ENCODE assay signal across 8 cellular contexts in genomic region chr5:40796487-40796889, GRCh38. TPM values are rescaled to one million over a fixed set of nuclear protein-coding genes. Genes with fewer than 3 reads are reported as not detected.
DNase-seq lines count a peak whose midpoint lies in the region; ATAC-seq and TF ChIP-seq lines count a peak whose summit lies in the region.

No MANE protein-coding gene starts in this region.

- no peak for TF ChIP-seq RAD21 in SK-N-SH (IDR thresholded peaks at IDR 0.05; ENCODE audit: low read length)

- TF ChIP-seq CTCF in SK-N-SH (IDR thresholded peaks at IDR 0.05): no peak
- no peak for TF ChIP-seq CTCF in WTC11 (IDR thresholded peaks at IDR 0.05)
- TF ChIP-seq CTCF in WERI-Rb-1 (IDR thresholded peaks at IDR 0.05; ENCODE audit: low read depth, low read length): no peak

- 71% methylated on average over 3 of the region's 3 CpGs for WGBS in SK-N-SH (ENCODE audit: low lambda C conversion rate)

- H3K9me3 Mint-ChIP-seq in WTC11: no peaks in the 10 kb centered on the region

- peaks cover 68% of the 10 kb centered on the region for H3K79me2 ChIP-seq in SK-N-SH (ENCODE audit: insufficient read depth)

- H3K4me3 ChIP-seq in SK-N-SH (ENCODE audit: low read depth in 2 of 2, low read length in 1 of 2) (peak overlapping the region; percentile 73 to 89; a peak in 3 of 4 replicates), iPS-11a (ENCODE audit: low read depth, low read length) (peak overlapping the region; percentile 74), subcutaneous abdominal adipose tissue (ENCODE audit: low read depth in 1 of 5, low read length in 5 of 5) (peak overlapping the region; percentile 81 to 92 (median 87)), WERI-Rb-1 (ENCODE audit: low read depth, low read length) (no peak overlapping the region; the same call in 1 of the 2 replicates)

- CTCF ChIA-PET in SK-N-SH (lab: Yijun Ruan, JAX) (interaction anchor here (1.7 to 1.8 kb wide), 2 partner anchors 10 to 23 kb away, joined by 5 to 6 read pairs; no protein-coding TSS in a partner anchor), WTC11 (lab: Charles Lee) (no interaction called here)

- no peaks in the 10 kb centered on the region for H3K9me3 ChIP-seq in SK-N-SH
- H3K9me3 ChIP-seq in subcutaneous abdominal adipose tissue (ENCODE audit: control insufficient read depth in 5 of 5, low read length in 5 of 5): no peaks in the 10 kb centered on the region
- H3K9me3 ChIP-seq in WERI-Rb-1 (ENCODE audit: severe bottlenecking): no peaks in the 10 kb centered on the region

- no peak overlapping the region for H3K27ac Mint-ChIP-seq in WTC11

- peaks cover 46% of the 10 kb centered on the region for H3K4me1 Mint-ChIP-seq in WTC11

- no peak for ATAC-seq in SK-N-SH treated with all-trans-retinoic acid at 6 μM for 48 hours
- ATAC-seq in WTC11: no peak

- peaks cover 4 to 17% of the 10 kb centered on the region in 2 experiments; a peak in 3 of 4 replicates for H3K4me1 ChIP-seq in SK-N-SH (ENCODE audit: control insufficient read depth in 1 of 2, insufficient read depth in 2 of 2, low read depth in 1 of 2, low read length in 1 of 2)
- peaks cover 0 to 33% (median 31%) of the 10 kb centered on the region in 5 donors for H3K4me1 ChIP-seq in subcutaneous abdominal adipose tissue (ENCODE audit: control insufficient read depth in 5 of 5, insufficient read depth in 5 of 5, low read length in 5 of 5)

- peaks cover 7% of the 10 kb centered on the region for H3K36me3 Mint-ChIP-seq in WTC11

- H3K9ac ChIP-seq in SK-N-SH (peak overlapping the region; percentile 93; the same call in 1 of the 2 replicates), subcutaneous abdominal adipose tissue (ENCODE audit: low read length in 5 of 5) (peak overlapping the region in 3 of 5 donors; percentile 73 to 82 (median 75))

- H3K36me3 ChIP-seq in SK-N-SH (replicated peaks in 1 of 2; ENCODE audit: control insufficient read depth in 1 of 2, insufficient read depth in 2 of 2, low read length in 1 of 2) (peaks cover 3 to 5% of the 10 kb centered on the region in 2 experiments), subcutaneous abdominal adipose tissue (ENCODE audit: control insufficient read depth in 5 of 5, insufficient read depth in 5 of 5, low read length in 5 of 5) (no peaks in the 10 kb centered on the region), WERI-Rb-1 (peaks cover 20% of the 10 kb centered on the region)

- DNase-seq in SK-N-SH: no peak
- DNase-seq in WTC11 (ENCODE audit: low spot score): no peak
- no peak for DNase-seq in WERI-Rb-1
- DNase-seq in NCI-H2081 (lab: John Stamatoyannopoulos, UW): no peak
- DNase-seq in activated CD4-positive, alpha-beta T cell treated with anti-CD3 and anti-CD28 coated beads for 1 hour: no peak

- H3F3A ChIP-seq in SK-N-SH (replicated peaks; ENCODE audit: insufficient read depth): peaks cover 22% of the 10 kb centered on the region

- H3K4me2 ChIP-seq in SK-N-SH: peak overlapping the region; percentile 79

- H3K27me3 Mint-ChIP-seq in WTC11 (ENCODE audit: low read depth): no peaks in the 10 kb centered on the region; the same call in 1 of the 2 replicates

- H2AFZ ChIP-seq in SK-N-SH (ENCODE audit: low read depth): no peak overlapping the region

- no peak for TF ChIP-seq EP300 in SK-N-SH (IDR thresholded peaks at IDR 0.05; ENCODE audit: borderline replicate concordance in 1 of 2, low read depth in 1 of 2, low read length in 1 of 2)

- peaks cover 55% of the 10 kb centered on the region for H4K20me1 ChIP-seq in SK-N-SH (ENCODE audit: insufficient read depth)

- POLR2A ChIA-PET in SK-N-SH (lab: Yijun Ruan, JAX) (no interaction called here), WTC11 (lab: Charles Lee) (no interaction called here)

- no peaks in the 10 kb centered on the region for H3K9me2 ChIP-seq in SK-N-SH

- H3K27ac ChIP-seq in SK-N-SH (ENCODE audit: low read depth in 2 of 2, low read length in 1 of 2) (no peak overlapping the region), subcutaneous abdominal adipose tissue (ENCODE audit: low read depth, low read length) (peak overlapping the region; percentile 47), WERI-Rb-1 (no peak overlapping the region)

- peak overlapping the region; percentile 86 for H3K4me3 Mint-ChIP-seq in WTC11

- H3K27me3 ChIP-seq in SK-N-SH (ENCODE audit: insufficient read depth): no peaks in the 10 kb centered on the region
- no peaks in the 10 kb centered on the region for H3K27me3 ChIP-seq in subcutaneous abdominal adipose tissue (ENCODE audit: control insufficient read depth in 5 of 5, insufficient read depth in 4 of 5, low read length in 5 of 5)
- no peaks in the 10 kb centered on the region for H3K27me3 ChIP-seq in WERI-Rb-1 (ENCODE audit: insufficient read depth, low read depth, severe bottlenecking)

TF ChIP-seq in SK-N-SH, 30 proteins besides CTCF, POLR2A, EP300 and RAD21 (continues in another document):
- no peak for TF ChIP-seq USF1 (IDR thresholded peaks at IDR 0.05; ENCODE audit: borderline replicate concordance, low read depth)
- no peak for TF ChIP-seq MAX (IDR thresholded peaks at IDR 0.05; ENCODE audit: low read depth)
- TF ChIP-seq RCOR1 (IDR thresholded peaks at IDR 0.05; ENCODE audit: low read length): no peak

TF ChIP-seq in SK-N-SH treated with all-trans-retinoic acid at 6 μM for 48 hours, 23 proteins besides CTCF, POLR2A, EP300 and RAD21 (continues in another document):
- TF ChIP-seq CSRNP3 (CRISPR knock-in tag; IDR thresholded peaks at IDR 0.05) (no peak), ZFP3 (CRISPR knock-in tag; IDR thresholded peaks at IDR 0.05) (no peak), ZFP30 (CRISPR knock-in tag; IDR thresholded peaks at IDR 0.05) (no peak), CSDC2 (CRISPR knock-in tag; IDR thresholded peaks at IDR 0.05) (no peak), ZNF8 (CRISPR knock-in tag; IDR thresholded peaks at IDR 0.05) (no peak), TCF4 (CRISPR knock-in tag; IDR thresholded peaks at IDR 0.05; ENCODE audit: borderline replicate concordance) (no peak), ESRRG (CRISPR knock-in tag; IDR thresholded peaks at IDR 0.05) (no peak)

TF ChIP-seq in WTC11, 78 proteins besides CTCF, POLR2A, EP300 and RAD21:
- TF ChIP-seq JAZF1 (CRISPR knock-in tag; IDR thresholded peaks at IDR 0.05): no peak
- no peak for TF ChIP-seq HMGXB4 (CRISPR knock-in tag; IDR thresholded peaks at IDR 0.05)
- no peak for TF ChIP-seq TCF7 (CRISPR knock-in tag; IDR thresholded peaks at IDR 0.05; ENCODE audit: low read depth)
- TF ChIP-seq NFATC4 (CRISPR knock-in tag; IDR thresholded peaks at IDR 0.05): no peak
- TF ChIP-seq SP1 (CRISPR knock-in tag; conservative IDR thresholded peaks at IDR 0.05): no peak
- no peak for TF ChIP-seq ZNF232 (CRISPR knock-in tag; IDR thresholded peaks at IDR 0.05)
- TF ChIP-seq ZNF263 (CRISPR knock-in tag; IDR thresholded peaks at IDR 0.05; ENCODE audit: low read depth): no peak

RNA-seq across cellular contexts. Expression of gene PRKAA1, which starts 1.7 kb away (rescaled TPM):
- polyA plus RNA-seq in SK-N-SH (2012; rRNA removed): 23.2 and 34.4 TPM in 2 replicates
- polyA plus RNA-seq in SK-N-SH (2012; cell fraction: cytosol; rRNA removed): 24.4 and 27.7 TPM in 2 replicates
- 63.9 and 115 TPM in 2 replicates for polyA plus RNA-seq in SK-N-SH (2012; cell fraction: nucleus; rRNA removed)
- total RNA-seq in WTC11 (2021): 27.9 to 31.2 TPM (median 30.2 TPM) in 3 replicates

RNA-seq across cellular contexts. Expression of gene RPL37, which starts 38.5 kb away (rescaled TPM):
- 297 and 465 TPM in 2 replicates for polyA plus RNA-seq in SK-N-SH (2012; rRNA removed)
- polyA plus RNA-seq in SK-N-SH (2012; cell fraction: cytosol; rRNA removed): 477 and 1,130 TPM in 2 replicates
- 230 and 235 TPM in 2 replicates for polyA plus RNA-seq in SK-N-SH (2012; cell fraction: nucleus; rRNA removed)
- total RNA-seq in WTC11 (2021): 1,405 to 1,592 TPM (median 1,505 TPM) in 3 replicates

RNA-seq across cellular contexts. Expression of gene TTC33, which starts 40.7 kb away (rescaled TPM):
- polyA plus RNA-seq in SK-N-SH (2012; rRNA removed): 2.2 and 3.3 TPM in 2 replicates
- polyA plus RNA-seq in SK-N-SH (2012; cell fraction: cytosol; rRNA removed): 4.3 and 4.9 TPM in 2 replicates
- polyA plus RNA-seq in SK-N-SH (2012; cell fraction: nucleus; rRNA removed): 1.9 and 4.5 TPM in 2 replicates
- total RNA-seq in WTC11 (2021): 9.2 to 10.7 TPM (median 10.6 TPM) in 3 replicates

RNA-seq across cellular contexts. Expression of gene CARD6, which starts 44.7 kb away (rescaled TPM):
- 0.03 TPM in 2 replicates for polyA plus RNA-seq in SK-N-SH (2012; rRNA removed)
- polyA plus RNA-seq in SK-N-SH (2012; cell fraction: cytosol; rRNA removed): 0.04 and 0.05 TPM in 2 replicates
- 0.04 TPM in 2 replicates for polyA plus RNA-seq in SK-N-SH (2012; cell fraction: nucleus; rRNA removed)
- total RNA-seq in WTC11 (2021): 0.24 to 0.44 TPM (median 0.34 TPM) in 3 replicates
